In genomic region chr9:112380102-112380581, GRCh38 we compare ENCODE assay signal across 1 cellular context.
TF ChIP-seq lines count a peak whose summit lies in the region.

HSDL2 (plus strand) TSS chr9:112380108; CDS start chr9:112380164, 56 bp downstream.

TF ChIP-seq in HepG2, 621 proteins besides CTCF, POLR2A, EP300 and RAD21 (continued from another document and continues in another):
- TF ChIP-seq, protein P1, sequence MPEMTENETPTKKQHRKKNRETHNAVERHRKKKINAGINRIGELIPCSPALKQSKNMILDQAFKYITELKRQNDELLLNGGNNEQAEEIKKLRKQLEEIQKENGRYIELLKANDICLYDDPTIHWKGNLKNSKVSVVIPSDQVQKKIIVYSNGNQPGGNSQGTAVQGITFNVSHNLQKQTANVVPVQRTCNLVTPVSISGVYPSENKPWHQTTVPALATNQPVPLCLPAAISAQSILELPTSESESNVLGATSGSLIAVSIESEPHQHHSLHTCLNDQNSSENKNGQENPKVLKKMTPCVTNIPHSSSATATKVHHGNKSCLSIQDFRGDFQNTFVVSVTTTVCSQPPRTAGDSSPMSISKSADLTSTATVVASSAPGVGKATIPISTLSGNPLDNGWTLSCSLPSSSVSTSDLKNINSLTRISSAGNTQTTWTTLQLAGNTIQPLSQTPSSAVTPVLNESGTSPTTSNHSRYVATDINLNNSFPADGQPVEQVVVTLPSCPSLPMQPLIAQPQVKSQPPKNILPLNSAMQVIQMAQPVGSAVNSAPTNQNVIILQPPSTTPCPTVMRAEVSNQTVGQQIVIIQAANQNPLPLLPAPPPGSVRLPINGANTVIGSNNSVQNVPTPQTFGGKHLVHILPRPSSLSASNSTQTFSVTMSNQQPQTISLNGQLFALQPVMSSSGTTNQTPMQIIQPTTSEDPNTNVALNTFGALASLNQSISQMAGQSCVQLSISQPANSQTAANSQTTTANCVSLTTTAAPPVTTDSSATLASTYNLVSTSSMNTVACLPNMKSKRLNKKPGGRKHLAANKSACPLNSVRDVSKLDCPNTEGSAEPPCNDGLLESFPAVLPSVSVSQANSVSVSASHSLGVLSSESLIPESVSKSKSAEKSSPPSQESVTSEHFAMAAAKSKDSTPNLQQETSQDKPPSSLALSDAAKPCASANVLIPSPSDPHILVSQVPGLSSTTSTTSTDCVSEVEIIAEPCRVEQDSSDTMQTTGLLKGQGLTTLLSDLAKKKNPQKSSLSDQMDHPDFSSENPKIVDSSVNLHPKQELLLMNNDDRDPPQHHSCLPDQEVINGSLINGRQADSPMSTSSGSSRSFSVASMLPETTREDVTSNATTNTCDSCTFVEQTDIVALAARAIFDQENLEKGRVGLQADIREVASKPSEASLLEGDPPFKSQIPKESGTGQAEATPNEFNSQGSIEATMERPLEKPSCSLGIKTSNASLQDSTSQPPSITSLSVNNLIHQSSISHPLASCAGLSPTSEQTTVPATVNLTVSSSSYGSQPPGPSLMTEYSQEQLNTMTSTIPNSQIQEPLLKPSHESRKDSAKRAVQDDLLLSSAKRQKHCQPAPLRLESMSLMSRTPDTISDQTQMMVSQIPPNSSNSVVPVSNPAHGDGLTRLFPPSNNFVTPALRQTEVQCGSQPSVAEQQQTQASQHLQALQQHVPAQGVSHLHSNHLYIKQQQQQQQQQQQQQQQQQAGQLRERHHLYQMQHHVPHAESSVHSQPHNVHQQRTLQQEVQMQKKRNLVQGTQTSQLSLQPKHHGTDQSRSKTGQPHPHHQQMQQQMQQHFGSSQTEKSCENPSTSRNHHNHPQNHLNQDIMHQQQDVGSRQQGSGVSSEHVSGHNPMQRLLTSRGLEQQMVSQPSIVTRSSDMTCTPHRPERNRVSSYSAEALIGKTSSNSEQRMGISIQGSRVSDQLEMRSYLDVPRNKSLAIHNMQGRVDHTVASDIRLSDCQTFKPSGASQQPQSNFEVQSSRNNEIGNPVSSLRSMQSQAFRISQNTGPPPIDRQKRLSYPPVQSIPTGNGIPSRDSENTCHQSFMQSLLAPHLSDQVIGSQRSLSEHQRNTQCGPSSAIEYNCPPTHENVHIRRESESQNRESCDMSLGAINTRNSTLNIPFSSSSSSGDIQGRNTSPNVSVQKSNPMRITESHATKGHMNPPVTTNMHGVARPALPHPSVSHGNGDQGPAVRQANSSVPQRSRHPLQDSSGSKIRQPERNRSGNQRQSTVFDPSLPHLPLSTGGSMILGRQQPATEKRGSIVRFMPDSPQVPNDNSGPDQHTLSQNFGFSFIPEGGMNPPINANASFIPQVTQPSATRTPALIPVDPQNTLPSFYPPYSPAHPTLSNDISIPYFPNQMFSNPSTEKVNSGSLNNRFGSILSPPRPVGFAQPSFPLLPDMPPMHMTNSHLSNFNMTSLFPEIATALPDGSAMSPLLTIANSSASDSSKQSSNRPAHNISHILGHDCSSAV (CRISPR knock-in tag; IDR thresholded peaks at IDR 0.05; ENCODE audit: borderline replicate concordance), result no peak
- TF ChIP-seq ZNF691 (CRISPR knock-in tag; IDR thresholded peaks at IDR 0.05; ENCODE audit: borderline replicate concordance, low read depth) (no peak), ZHX1 (CRISPR knock-in tag; IDR thresholded peaks at IDR 0.05; ENCODE audit: low read depth) (no peak), ZNF224 (CRISPR knock-in tag; IDR thresholded peaks at IDR 0.05) (no peak), PHF21A (CRISPR knock-in tag; IDR thresholded peaks at IDR 0.05) (no peak), PATZ1 (CRISPR knock-in tag; IDR thresholded peaks at IDR 0.05) (peak; percentile 86), ZNF567 (CRISPR knock-in tag; IDR thresholded peaks at IDR 0.05; ENCODE audit: borderline replicate concordance) (no peak), IKZF1 (IDR thresholded peaks at IDR 0.05) (no peak), ZNF720 (CRISPR knock-in tag; IDR thresholded peaks at IDR 0.05) (no peak), HDAC1 (CRISPR knock-in tag; IDR thresholded peaks at IDR 0.05) (no peak; the same call in 1 of the 2 replicates), NCOR1 (IDR thresholded peaks at IDR 0.05; ENCODE audit: borderline replicate concordance, low read length) (peak; percentile 20; the same call in 1 of the 2 replicates), ZSCAN25 (CRISPR knock-in tag; IDR thresholded peaks at IDR 0.05) (peak; percentile 91), HMGA1 (CRISPR knock-in tag; conservative IDR thresholded peaks at IDR 0.05) (no peak), ZSCAN5A (CRISPR knock-in tag; IDR thresholded peaks at IDR 0.05; ENCODE audit: borderline replicate concordance) (no peak), ZNF547 (CRISPR knock-in tag; IDR thresholded peaks at IDR 0.05) (no peak), TRAFD1 (CRISPR knock-in tag; IDR thresholded peaks at IDR 0.05; ENCODE audit: borderline replicate concordance) (no peak), ZBTB21 (CRISPR knock-in tag; IDR thresholded peaks at IDR 0.05) (no peak), EEA1 (CRISPR knock-in tag; IDR thresholded peaks at IDR 0.05; ENCODE audit: borderline replicate concordance) (no peak), PCBP1 (IDR thresholded peaks at IDR 0.05; ENCODE audit: borderline replicate concordance, low read depth, low read length) (0 out of 2 replicates have a peak, but pooled peaks have one; percentile 28), ZNF12 (CRISPR knock-in tag; IDR thresholded peaks at IDR 0.05) (no peak), SOX13 (IDR thresholded peaks at IDR 0.05) (no peak), SOX13 (CRISPR knock-in tag; conservative IDR thresholded peaks at IDR 0.05 in 1 of 2, IDR thresholded peaks at IDR 0.05 in 1 of 2) (peak in 1 of 2 experiments; percentile 10; a peak in 1 of 4 replicates), SAFB2 (CRISPR knock-in tag; IDR thresholded peaks at IDR 0.05; ENCODE audit: borderline replicate concordance, low read depth) (no peak), HNF4A (CRISPR knock-in tag; IDR thresholded peaks at IDR 0.05) (peak; percentile 56), CENPBD1 (CRISPR knock-in tag; IDR thresholded peaks at IDR 0.05; ENCODE audit: borderline replicate concordance, low read depth) (no peak), PCBP2 (optimal IDR thresholded peaks at IDR 0.05; ENCODE audit: low read depth, low read length, poor library complexity, severe bottlenecking) (no peak), FOXK1 (CRISPR knock-in tag; IDR thresholded peaks at IDR 0.05; ENCODE audit: borderline replicate concordance, low read depth) (no peak), ZBTB7A (CRISPR knock-in tag; IDR thresholded peaks at IDR 0.05) (no peak; the same call in 1 of the 2 replicates)
- TF ChIP-seq, protein P2, sequence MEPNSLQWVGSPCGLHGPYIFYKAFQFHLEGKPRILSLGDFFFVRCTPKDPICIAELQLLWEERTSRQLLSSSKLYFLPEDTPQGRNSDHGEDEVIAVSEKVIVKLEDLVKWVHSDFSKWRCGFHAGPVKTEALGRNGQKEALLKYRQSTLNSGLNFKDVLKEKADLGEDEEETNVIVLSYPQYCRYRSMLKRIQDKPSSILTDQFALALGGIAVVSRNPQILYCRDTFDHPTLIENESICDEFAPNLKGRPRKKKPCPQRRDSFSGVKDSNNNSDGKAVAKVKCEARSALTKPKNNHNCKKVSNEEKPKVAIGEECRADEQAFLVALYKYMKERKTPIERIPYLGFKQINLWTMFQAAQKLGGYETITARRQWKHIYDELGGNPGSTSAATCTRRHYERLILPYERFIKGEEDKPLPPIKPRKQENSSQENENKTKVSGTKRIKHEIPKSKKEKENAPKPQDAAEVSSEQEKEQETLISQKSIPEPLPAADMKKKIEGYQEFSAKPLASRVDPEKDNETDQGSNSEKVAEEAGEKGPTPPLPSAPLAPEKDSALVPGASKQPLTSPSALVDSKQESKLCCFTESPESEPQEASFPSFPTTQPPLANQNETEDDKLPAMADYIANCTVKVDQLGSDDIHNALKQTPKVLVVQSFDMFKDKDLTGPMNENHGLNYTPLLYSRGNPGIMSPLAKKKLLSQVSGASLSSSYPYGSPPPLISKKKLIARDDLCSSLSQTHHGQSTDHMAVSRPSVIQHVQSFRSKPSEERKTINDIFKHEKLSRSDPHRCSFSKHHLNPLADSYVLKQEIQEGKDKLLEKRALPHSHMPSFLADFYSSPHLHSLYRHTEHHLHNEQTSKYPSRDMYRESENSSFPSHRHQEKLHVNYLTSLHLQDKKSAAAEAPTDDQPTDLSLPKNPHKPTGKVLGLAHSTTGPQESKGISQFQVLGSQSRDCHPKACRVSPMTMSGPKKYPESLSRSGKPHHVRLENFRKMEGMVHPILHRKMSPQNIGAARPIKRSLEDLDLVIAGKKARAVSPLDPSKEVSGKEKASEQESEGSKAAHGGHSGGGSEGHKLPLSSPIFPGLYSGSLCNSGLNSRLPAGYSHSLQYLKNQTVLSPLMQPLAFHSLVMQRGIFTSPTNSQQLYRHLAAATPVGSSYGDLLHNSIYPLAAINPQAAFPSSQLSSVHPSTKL (CRISPR knock-in tag; IDR thresholded peaks at IDR 0.05), result peak; percentile 19; the same call in 1 of the 2 replicates
- TF ChIP-seq, protein P3, sequence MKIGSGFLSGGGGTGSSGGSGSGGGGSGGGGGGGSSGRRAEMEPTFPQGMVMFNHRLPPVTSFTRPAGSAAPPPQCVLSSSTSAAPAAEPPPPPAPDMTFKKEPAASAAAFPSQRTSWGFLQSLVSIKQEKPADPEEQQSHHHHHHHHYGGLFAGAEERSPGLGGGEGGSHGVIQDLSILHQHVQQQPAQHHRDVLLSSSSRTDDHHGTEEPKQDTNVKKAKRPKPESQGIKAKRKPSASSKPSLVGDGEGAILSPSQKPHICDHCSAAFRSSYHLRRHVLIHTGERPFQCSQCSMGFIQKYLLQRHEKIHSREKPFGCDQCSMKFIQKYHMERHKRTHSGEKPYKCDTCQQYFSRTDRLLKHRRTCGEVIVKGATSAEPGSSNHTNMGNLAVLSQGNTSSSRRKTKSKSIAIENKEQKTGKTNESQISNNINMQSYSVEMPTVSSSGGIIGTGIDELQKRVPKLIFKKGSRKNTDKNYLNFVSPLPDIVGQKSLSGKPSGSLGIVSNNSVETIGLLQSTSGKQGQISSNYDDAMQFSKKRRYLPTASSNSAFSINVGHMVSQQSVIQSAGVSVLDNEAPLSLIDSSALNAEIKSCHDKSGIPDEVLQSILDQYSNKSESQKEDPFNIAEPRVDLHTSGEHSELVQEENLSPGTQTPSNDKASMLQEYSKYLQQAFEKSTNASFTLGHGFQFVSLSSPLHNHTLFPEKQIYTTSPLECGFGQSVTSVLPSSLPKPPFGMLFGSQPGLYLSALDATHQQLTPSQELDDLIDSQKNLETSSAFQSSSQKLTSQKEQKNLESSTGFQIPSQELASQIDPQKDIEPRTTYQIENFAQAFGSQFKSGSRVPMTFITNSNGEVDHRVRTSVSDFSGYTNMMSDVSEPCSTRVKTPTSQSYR (CRISPR knock-in tag; IDR thresholded peaks at IDR 0.05; ENCODE audit: borderline replicate concordance), result peak; percentile 9; the same call in 1 of the 2 replicates
